In genomic region chr12:15794836-15795235, GRCh38 we compare ENCODE assay signal across 21 cellular contexts.
"Had no signal": no experiment of that assay in that cellular context is flagged by ENCODE, and none has a peak within 500 bp of the region (broad histone marks: within the 10 kb centered on the region; RNA-seq: fewer than 3 reads in every experiment).

No MANE protein-coding gene starts in this region.

- H3K27me3 ChIP-seq: brain microvascular endothelial cell, Peyer's patch had no signal

- H3K4me3 Mint-ChIP-seq: activated CD4-positive, alpha-beta memory T cell treated with anti-CD3 and anti-CD28 coated beads, Interleukin-2, amount 10 ng/mL, durations not matched to agents 7 days and 5 days; activated CD4-positive, alpha-beta T cell treated with anti-CD3 and anti-CD28 coated beads for 36 hours; activated naive CD4-positive, alpha-beta T cell treated with anti-CD3 and anti-CD28 coated beads, Interleukin-2, amount 10 ng/mL, durations not matched to agents 7 days and 5 days; activated naive CD8-positive, alpha-beta T cell treated with anti-CD3 and anti-CD28 coated beads for 36 hours; activated T-cell treated with anti-CD3 and anti-CD28 coated beads, Interleukin-2, amount 50 U/mL, for 72 hours; T-cell had no signal

- H3K27ac Mint-ChIP-seq: activated CD4-positive, alpha-beta memory T cell treated with anti-CD3 and anti-CD28 coated beads, Interleukin-2, amount 10 ng/mL, durations not matched to agents 7 days and 5 days; activated CD4-positive, alpha-beta T cell treated with anti-CD3 and anti-CD28 coated beads for 36 hours; activated naive CD4-positive, alpha-beta T cell treated with anti-CD3 and anti-CD28 coated beads, Interleukin-2, amount 10 ng/mL, durations not matched to agents 7 days and 5 days; activated naive CD8-positive, alpha-beta T cell treated with anti-CD3 and anti-CD28 coated beads for 36 hours; activated T-cell treated with anti-CD3 and anti-CD28 coated beads, Interleukin-2, amount 50 U/mL, for 72 hours; activated T-helper 2 cell treated with anti-CD3 and anti-CD28 coated beads, Interferon-gamma antibody, Interleukin-2, Interleukin-4, amounts not matched to agents 10 μg/mL and 5 μg/mL and 100 μg/mL, durations not matched to agents 14 hours and 24 hours and 36 hours; T-cell had no signal

- DNase-seq: activated CD4-positive, alpha-beta memory T cell treated with anti-CD3 and anti-CD28 coated beads, Interleukin-2, amount 10 ng/mL, durations not matched to agents 7 days and 5 days; activated CD4-positive, alpha-beta T cell treated with anti-CD3 and anti-CD28 coated beads for 36 hours; activated CD4-positive, alpha-beta T cell treated with anti-CD3 and anti-CD28 coated beads, Interleukin-2, amount 50 U/mL, for 1 hour; activated gamma-delta T cell treated with Interleukin-2 at 50 U/mL for 16 hours; activated naive CD4-positive, alpha-beta T cell treated with anti-CD3 and anti-CD28 coated beads, Interleukin-2, amount 10 ng/mL, durations not matched to agents 7 days and 5 days; activated naive CD8-positive, alpha-beta T cell treated with anti-CD3 and anti-CD28 coated beads for 36 hours; activated T-cell treated with anti-CD3 and anti-CD28 coated beads, Interleukin-2, amount 50 U/mL, for 72 hours; brain microvascular endothelial cell; NCI-H1105; NCI-H1436; NCI-H1694 treated with DMSO at 0.1 percent for 48 hours; NCI-H2081; NCI-H510A treated with DMSO at 0.1 percent for 48 hours; NCI-H69; Peyer's patch; Right ventricle myocardium superior; T-cell had no signal

- H3K9me3 Mint-ChIP-seq: activated CD4-positive, alpha-beta memory T cell treated with anti-CD3 and anti-CD28 coated beads, Interleukin-2, amount 10 ng/mL, durations not matched to agents 7 days and 5 days; activated naive CD4-positive, alpha-beta T cell treated with anti-CD3 and anti-CD28 coated beads, Interleukin-2, amount 10 ng/mL, durations not matched to agents 7 days and 5 days; activated naive CD8-positive, alpha-beta T cell treated with anti-CD3 and anti-CD28 coated beads for 36 hours; activated T-cell treated with anti-CD3 and anti-CD28 coated beads, Interleukin-2, amount 50 U/mL, for 72 hours; activated T-helper 2 cell treated with anti-CD3 and anti-CD28 coated beads, Interferon-gamma antibody, Interleukin-2, Interleukin-4, amounts not matched to agents 10 μg/mL and 5 μg/mL and 100 μg/mL, durations not matched to agents 14 hours and 24 hours and 36 hours; T-cell had no signal

- H3K9me3 ChIP-seq: Peyer's patch had no signal

- H3K36me3 ChIP-seq: brain microvascular endothelial cell, cardiac muscle cell, Peyer's patch, WERI-Rb-1 had no signal

- H3K27ac ChIP-seq: brain microvascular endothelial cell, cardiac muscle cell, Peyer's patch, RWPE1 had no signal

- ATAC-seq: activated CD4-positive, alpha-beta T cell treated with anti-CD3 and anti-CD28 coated beads for 36 hours; activated T-cell treated with anti-CD3 and anti-CD28 coated beads, Interleukin-2, amount 50 U/mL, for 72 hours; T-cell had no signal

- H3K36me3 Mint-ChIP-seq: activated naive CD4-positive, alpha-beta T cell treated with anti-CD3 and anti-CD28 coated beads, Interleukin-2, amount 10 ng/mL, durations not matched to agents 7 days and 5 days; T-cell had no signal

- H3K4me3 ChIP-seq: cardiac muscle cell, Peyer's patch had no signal
